ENCODE assay signal across 1 cellular context in genomic region chr10:44243851-44244502, GRCh38.
A peak's percentile ranks its signal among the peaks of the same experiment; 100 is the strongest.
TF ChIP-seq lines count a peak whose summit lies in the region.

No MANE protein-coding gene starts in this region.

TF ChIP-seq in HepG2, 621 proteins besides CTCF, POLR2A, EP300 and RAD21 (continued from another document):
- TF ChIP-seq ZNF574 (CRISPR knock-in tag; IDR thresholded peaks at IDR 0.05) (no peak), SIN3B (IDR thresholded peaks at IDR 0.05; ENCODE audit: low read length) (no peak), CCDC6 (CRISPR knock-in tag; IDR thresholded peaks at IDR 0.05) (no peak), SOX6 (IDR thresholded peaks at IDR 0.05) (no peak), SOX6 (CRISPR knock-in tag; IDR thresholded peaks at IDR 0.05) (0 out of 2 replicates have a peak, but pooled peaks have one; percentile 11), SIX1 (CRISPR knock-in tag; IDR thresholded peaks at IDR 0.05; ENCODE audit: borderline replicate concordance) (no peak), NFATC3 (CRISPR knock-in tag; IDR thresholded peaks at IDR 0.05) (no peak)
